Comparison of ENCODE assay signal across 1 cellular context in genomic region chr6:7060769-7061516, GRCh38.
TF ChIP-seq lines count a peak whose summit lies in the region.

No MANE protein-coding gene starts in this region.

TF ChIP-seq in HCT116, 20 proteins besides CTCF, POLR2A, EP300 and RAD21:
- TF ChIP-seq ZFX (IDR thresholded peaks at IDR 0.05) = no peak
- TF ChIP-seq EZH2 (IDR thresholded peaks at IDR 0.05) = no peak
- no peak for TF ChIP-seq EZH2phosphoT487 (IDR thresholded peaks at IDR 0.05; ENCODE audit: borderline replicate concordance)
- TF ChIP-seq FOSL1 (IDR thresholded peaks at IDR 0.05; ENCODE audit: low read depth) = no peak
- TF ChIP-seq EGR1 (IDR thresholded peaks at IDR 0.05; ENCODE audit: low read depth) = no peak
- TF ChIP-seq JUND (IDR thresholded peaks at IDR 0.05) = peak; percentile 13; the same call in 1 of the 2 replicates
- TF ChIP-seq YY1 (IDR thresholded peaks at IDR 0.05; ENCODE audit: extremely low read depth, insufficient replicate concordance, low read depth, low read length) = no peak
- peak; percentile 38; the same call in 1 of the 2 replicates for TF ChIP-seq CBX3 (IDR thresholded peaks at IDR 0.05; ENCODE audit: low read depth)
- TF ChIP-seq ZNF274 (IDR thresholded peaks at IDR 0.05; ENCODE audit: low read depth, low read length) = no peak
- no peak for TF ChIP-seq ELF1 (IDR thresholded peaks at IDR 0.05; ENCODE audit: borderline replicate concordance, low read depth)
- peak; percentile 42; the same call in 1 of the 2 replicates for TF ChIP-seq MAX (IDR thresholded peaks at IDR 0.05)
- no peak for TF ChIP-seq TCF7L2 (IDR thresholded peaks at IDR 0.05; ENCODE audit: borderline replicate concordance, extremely low read depth, insufficient read depth, insufficient read length)
- TF ChIP-seq CEBPB (IDR thresholded peaks at IDR 0.05; ENCODE audit: low read depth) = no peak
- no peak for TF ChIP-seq SIN3A (IDR thresholded peaks at IDR 0.05; ENCODE audit: low read depth)
- TF ChIP-seq REST (IDR thresholded peaks at IDR 0.05; ENCODE audit: low read depth) = no peak
- no peak for TF ChIP-seq ZBTB33 (IDR thresholded peaks at IDR 0.05; ENCODE audit: extremely low read depth, insufficient replicate concordance, low read length)
- TF ChIP-seq SP1 (IDR thresholded peaks at IDR 0.05; ENCODE audit: low read depth) = peak; percentile 44; the same call in 1 of the 2 replicates
- no peak for TF ChIP-seq POLR2AphosphoS5 (IDR thresholded peaks at IDR 0.05; ENCODE audit: low read depth, low read length)
- TF ChIP-seq SRF (IDR thresholded peaks at IDR 0.05; ENCODE audit: low read depth) = peak; percentile 37; the same call in 1 of the 2 replicates
